In the genomic region with DNA sequence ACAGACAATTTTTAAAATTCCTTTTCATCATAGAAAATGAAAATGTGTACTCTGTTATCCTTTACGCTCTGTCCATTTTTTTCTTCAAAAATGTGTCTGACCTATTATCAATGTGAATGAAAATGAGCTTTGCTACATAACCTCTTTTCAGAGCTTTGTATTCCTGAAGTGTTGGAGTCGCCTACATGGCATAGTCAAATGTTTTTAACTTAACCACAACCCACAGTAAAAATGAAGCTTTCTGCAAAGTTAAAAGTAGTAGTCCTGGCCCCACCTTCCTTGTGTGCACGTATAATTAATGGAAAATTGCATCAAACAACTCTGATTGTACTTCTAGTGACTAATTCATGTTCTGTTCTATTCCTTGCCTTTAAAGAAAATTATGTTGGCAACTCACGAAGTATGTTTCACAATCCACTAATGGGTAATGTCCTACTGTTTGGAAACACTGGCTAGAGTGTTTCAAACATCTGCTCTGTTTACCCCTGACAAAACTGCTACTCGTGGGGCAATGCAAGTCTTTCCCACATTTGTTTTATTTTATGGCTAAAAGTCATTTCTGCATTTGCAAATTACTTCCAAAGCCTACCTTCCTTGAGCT, we compare ENCODE assay signal across 1 cellular context.
A peak's percentile ranks its signal among the peaks of the same experiment; 100 is the strongest.
TF ChIP-seq lines count a peak whose summit lies in the region.

No MANE protein-coding gene starts in this region.

TF ChIP-seq in HepG2, 621 proteins besides CTCF, POLR2A, EP300 and RAD21:
- TF ChIP-seq CEBPG (CRISPR knock-in tag; IDR thresholded peaks at IDR 0.05) (peak; percentile 75), FOSL2 (CRISPR knock-in tag; IDR thresholded peaks at IDR 0.05) (0 out of 2 replicates have a peak, but pooled peaks have one; percentile 8), GATAD2A (CRISPR knock-in tag; IDR thresholded peaks at IDR 0.05) (peak; percentile 74; the same call in 1 of the 2 replicates), KLF6 (CRISPR knock-in tag; IDR thresholded peaks at IDR 0.05) (0 out of 2 replicates have a peak, but pooled peaks have one; percentile 26), FOXP1 (IDR thresholded peaks at IDR 0.05) (no peak), FOXP1 (CRISPR knock-in tag; IDR thresholded peaks at IDR 0.05) (peak; percentile 50), KLF16 (CRISPR knock-in tag; IDR thresholded peaks at IDR 0.05) (0 out of 4 replicates have a peak, but pooled peaks of 1 of the 2 experiments have one; percentile 15), FOXA1 (IDR thresholded peaks at IDR 0.05) (no peak), FOXA1 (CRISPR knock-in tag; IDR thresholded peaks at IDR 0.05) (peak; percentile 36; the same call in 1 of the 2 replicates), SMC3 (IDR thresholded peaks at IDR 0.05; ENCODE audit: low read length) (0 out of 2 replicates have a peak, but pooled peaks have one; percentile 6), SALL2 (CRISPR knock-in tag; IDR thresholded peaks at IDR 0.05) (no peak), HNF4A (CRISPR knock-in tag; IDR thresholded peaks at IDR 0.05) (peak; percentile 7; the same call in 1 of the 2 replicates), GFI1 (CRISPR knock-in tag; IDR thresholded peaks at IDR 0.05; ENCODE audit: borderline replicate concordance) (no peak), FOXA3 (CRISPR knock-in tag; IDR thresholded peaks at IDR 0.05) (peak; percentile 59; the same call in 1 of the 2 replicates), KLF9 (CRISPR knock-in tag; IDR thresholded peaks at IDR 0.05; ENCODE audit: low read depth) (no peak), TCF7 (IDR thresholded peaks at IDR 0.05; ENCODE audit: low read depth) (no peak), CEBPB (IDR thresholded peaks at IDR 0.05; ENCODE audit: borderline replicate concordance, low read depth, low read length) (peak; percentile 94), HNRNPH1 (optimal IDR thresholded peaks at IDR 0.05; ENCODE audit: low read depth, low read length) (no peak), SOX13 (IDR thresholded peaks at IDR 0.05) (no peak), SOX13 (CRISPR knock-in tag; conservative IDR thresholded peaks at IDR 0.05 in 1 of 2, IDR thresholded peaks at IDR 0.05 in 1 of 2) (peak in 1 of 2 experiments; percentile 42; a peak in 1 of 4 replicates), SOX6 (IDR thresholded peaks at IDR 0.05) (no peak), SOX6 (CRISPR knock-in tag; IDR thresholded peaks at IDR 0.05) (peak; percentile 33; the same call in 1 of the 2 replicates), FOXK1 (CRISPR knock-in tag; IDR thresholded peaks at IDR 0.05; ENCODE audit: borderline replicate concordance, low read depth) (0 out of 2 replicates have a peak, but pooled peaks have one; percentile 55), ZNF800 (CRISPR knock-in tag; IDR thresholded peaks at IDR 0.05) (no peak), CBX1 (IDR thresholded peaks at IDR 0.05; ENCODE audit: low read depth) (no peak), ZNF792 (CRISPR knock-in tag; IDR thresholded peaks at IDR 0.05) (0 out of 2 replicates have a peak, but pooled peaks have one; percentile 13), ZNF83 (CRISPR knock-in tag; IDR thresholded peaks at IDR 0.05; ENCODE audit: borderline replicate concordance) (no peak)
- TF ChIP-seq, protein P1, sequence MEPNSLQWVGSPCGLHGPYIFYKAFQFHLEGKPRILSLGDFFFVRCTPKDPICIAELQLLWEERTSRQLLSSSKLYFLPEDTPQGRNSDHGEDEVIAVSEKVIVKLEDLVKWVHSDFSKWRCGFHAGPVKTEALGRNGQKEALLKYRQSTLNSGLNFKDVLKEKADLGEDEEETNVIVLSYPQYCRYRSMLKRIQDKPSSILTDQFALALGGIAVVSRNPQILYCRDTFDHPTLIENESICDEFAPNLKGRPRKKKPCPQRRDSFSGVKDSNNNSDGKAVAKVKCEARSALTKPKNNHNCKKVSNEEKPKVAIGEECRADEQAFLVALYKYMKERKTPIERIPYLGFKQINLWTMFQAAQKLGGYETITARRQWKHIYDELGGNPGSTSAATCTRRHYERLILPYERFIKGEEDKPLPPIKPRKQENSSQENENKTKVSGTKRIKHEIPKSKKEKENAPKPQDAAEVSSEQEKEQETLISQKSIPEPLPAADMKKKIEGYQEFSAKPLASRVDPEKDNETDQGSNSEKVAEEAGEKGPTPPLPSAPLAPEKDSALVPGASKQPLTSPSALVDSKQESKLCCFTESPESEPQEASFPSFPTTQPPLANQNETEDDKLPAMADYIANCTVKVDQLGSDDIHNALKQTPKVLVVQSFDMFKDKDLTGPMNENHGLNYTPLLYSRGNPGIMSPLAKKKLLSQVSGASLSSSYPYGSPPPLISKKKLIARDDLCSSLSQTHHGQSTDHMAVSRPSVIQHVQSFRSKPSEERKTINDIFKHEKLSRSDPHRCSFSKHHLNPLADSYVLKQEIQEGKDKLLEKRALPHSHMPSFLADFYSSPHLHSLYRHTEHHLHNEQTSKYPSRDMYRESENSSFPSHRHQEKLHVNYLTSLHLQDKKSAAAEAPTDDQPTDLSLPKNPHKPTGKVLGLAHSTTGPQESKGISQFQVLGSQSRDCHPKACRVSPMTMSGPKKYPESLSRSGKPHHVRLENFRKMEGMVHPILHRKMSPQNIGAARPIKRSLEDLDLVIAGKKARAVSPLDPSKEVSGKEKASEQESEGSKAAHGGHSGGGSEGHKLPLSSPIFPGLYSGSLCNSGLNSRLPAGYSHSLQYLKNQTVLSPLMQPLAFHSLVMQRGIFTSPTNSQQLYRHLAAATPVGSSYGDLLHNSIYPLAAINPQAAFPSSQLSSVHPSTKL (CRISPR knock-in tag; IDR thresholded peaks at IDR 0.05) = 0 out of 2 replicates have a peak, but pooled peaks have one; percentile 20
- TF ChIP-seq, protein P2, sequence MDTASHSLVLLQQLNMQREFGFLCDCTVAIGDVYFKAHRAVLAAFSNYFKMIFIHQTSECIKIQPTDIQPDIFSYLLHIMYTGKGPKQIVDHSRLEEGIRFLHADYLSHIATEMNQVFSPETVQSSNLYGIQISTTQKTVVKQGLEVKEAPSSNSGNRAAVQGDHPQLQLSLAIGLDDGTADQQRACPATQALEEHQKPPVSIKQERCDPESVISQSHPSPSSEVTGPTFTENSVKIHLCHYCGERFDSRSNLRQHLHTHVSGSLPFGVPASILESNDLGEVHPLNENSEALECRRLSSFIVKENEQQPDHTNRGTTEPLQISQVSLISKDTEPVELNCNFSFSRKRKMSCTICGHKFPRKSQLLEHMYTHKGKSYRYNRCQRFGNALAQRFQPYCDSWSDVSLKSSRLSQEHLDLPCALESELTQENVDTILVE (CRISPR knock-in tag; IDR thresholded peaks at IDR 0.05) = no peak
- TF ChIP-seq, protein P3, sequence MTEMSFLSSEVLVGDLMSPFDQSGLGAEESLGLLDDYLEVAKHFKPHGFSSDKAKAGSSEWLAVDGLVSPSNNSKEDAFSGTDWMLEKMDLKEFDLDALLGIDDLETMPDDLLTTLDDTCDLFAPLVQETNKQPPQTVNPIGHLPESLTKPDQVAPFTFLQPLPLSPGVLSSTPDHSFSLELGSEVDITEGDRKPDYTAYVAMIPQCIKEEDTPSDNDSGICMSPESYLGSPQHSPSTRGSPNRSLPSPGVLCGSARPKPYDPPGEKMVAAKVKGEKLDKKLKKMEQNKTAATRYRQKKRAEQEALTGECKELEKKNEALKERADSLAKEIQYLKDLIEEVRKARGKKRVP (CRISPR knock-in tag; IDR thresholded peaks at IDR 0.05) = peak in 1 of 2 experiments; percentile 80; a peak in 2 of 4 replicates
